Comparison of ENCODE assay signal across 8 cellular contexts in the genomic region with DNA sequence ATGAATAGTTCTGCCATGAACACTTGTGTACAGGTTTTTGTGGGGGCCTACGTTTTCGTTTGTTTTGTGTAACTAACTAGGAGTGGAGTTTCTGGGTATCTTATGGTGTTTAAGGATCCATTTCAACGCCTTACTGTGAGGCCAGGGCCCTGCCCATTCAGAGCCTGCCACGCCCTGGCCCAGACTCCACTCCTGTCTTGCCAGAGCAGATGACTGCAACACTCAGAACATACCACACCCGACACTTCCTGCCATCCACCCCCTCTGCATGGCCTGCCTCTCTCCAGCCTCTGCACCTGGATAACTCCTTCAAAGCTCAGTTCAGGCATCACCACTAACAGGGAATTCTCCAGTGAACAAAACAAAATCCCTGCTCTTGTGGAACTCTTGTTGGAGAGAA. TPM values are rescaled to one million over a fixed set of nuclear protein-coding genes. Genes with fewer than 3 reads are reported as not detected.
DNase-seq lines count a peak whose midpoint lies in the region; ATAC-seq lines count a peak whose summit lies in the region.

No MANE protein-coding gene starts in this region.

- DNase-seq in NOMO-1 treated with dmso at 0.1 percent for 144 hours (lab: John Stamatoyannopoulos, UW; ENCODE audit: unreplicated experiment) (peak; percentile 1), NOMO-1 treated with DMSO at 0.1 percent for 48 hours (lab: John Stamatoyannopoulos, UW; ENCODE audit: unreplicated experiment) (no peak), LHCN-M2 (ENCODE audit: low read depth) (peak; percentile 40)
- peak; percentile 70 for DNase-seq in activated effector memory CD4-positive, alpha-beta T cell treated with anti-CD3 and anti-CD28 coated beads, Interleukin-2, amount 50 U/mL, for 16 hours
- peak; percentile 51 for DNase-seq in stimulated activated CD8-positive, alpha-beta memory T cell treated with anti-CD3 and anti-CD28 coated beads, Interleukin-4, amount 100 ng/mL, for 48 hours

- ATAC-seq in HG03354 (IDR thresholded peaks at IDR 0.05; ENCODE audit: poor library complexity, severe bottlenecking, unreplicated experiment) (no peak), GM18873 (IDR thresholded peaks at IDR 0.05; ENCODE audit: low FRiP score, unreplicated experiment) (no peak), GM21390 (IDR thresholded peaks at IDR 0.05; ENCODE audit: unreplicated experiment) (no peak)

RNA-seq across cellular contexts. Expression of a gene that starts 43.2 kb away (rescaled TPM):
- 2.4 and 3.2 TPM in 2 replicates for total RNA-seq in LHCN-M2 (2014; rRNA removed)
- polyA plus RNA-seq in LHCN-M2 (2012) = 1.1 TPM
